8 cellular contexts compared by ENCODE assay signal in genomic region chr16:13919330-13919682, GRCh38. TPM values are rescaled to one million over a fixed set of nuclear protein-coding genes. Genes with fewer than 3 reads are reported as not detected.
DNase-seq lines count a peak whose midpoint lies in the region; ATAC-seq and TF ChIP-seq lines count a peak whose summit lies in the region.

No MANE protein-coding gene starts in this region.

- peak overlapping the region; percentile 96 to 99 for H3K4me3 Mint-ChIP-seq in activated T-cell treated with anti-CD3 and anti-CD28 coated beads, Interleukin-2, amount 50 U/mL, for 72 hours
- H3K4me3 Mint-ChIP-seq in activated naive CD8-positive, alpha-beta T cell, result peak overlapping the region; percentile 95

- peak; percentile 48 for TF ChIP-seq CTCF in retinal pigment epithelial cell (conservative IDR thresholded peaks at IDR 0.05; ENCODE audit: low read depth, low read length)

- peak overlapping the region; percentile 86 for H3K27ac Mint-ChIP-seq in activated T-cell treated with anti-CD3 and anti-CD28 coated beads, Interleukin-2, amount 50 U/mL, for 72 hours
- H3K27ac Mint-ChIP-seq in activated naive CD8-positive, alpha-beta T cell, result peak overlapping the region; percentile 82

- H3K4me1 Mint-ChIP-seq in activated T-cell treated with anti-CD3 and anti-CD28 coated beads, Interleukin-2, amount 50 U/mL, for 72 hours (ENCODE audit: low read depth), result peaks cover 26% of the 10 kb centered on the region
- H3K4me1 Mint-ChIP-seq in activated naive CD8-positive, alpha-beta T cell (ENCODE audit: low read depth), result peaks cover 24% of the 10 kb centered on the region

- peaks cover 6% of the 10 kb centered on the region for H3K27me3 Mint-ChIP-seq in activated T-cell treated with anti-CD3 and anti-CD28 coated beads, Interleukin-2, amount 50 U/mL, for 72 hours (ENCODE audit: low read depth)
- H3K27me3 Mint-ChIP-seq in activated naive CD8-positive, alpha-beta T cell, result peaks cover 1% of the 10 kb centered on the region

- H3K9me3 Mint-ChIP-seq in activated T-cell treated with anti-CD3 and anti-CD28 coated beads, Interleukin-2, amount 50 U/mL, for 72 hours, result no peaks in the 10 kb centered on the region
- H3K9me3 Mint-ChIP-seq in activated naive CD8-positive, alpha-beta T cell (ENCODE audit: low read depth), result no peaks in the 10 kb centered on the region

- peak overlapping the region; percentile 30 for H3K4me3 ChIP-seq in retinal pigment epithelial cell (ENCODE audit: low read length)

- peaks cover 2 to 4% of the 10 kb centered on the region in 2 donors for H3K36me3 Mint-ChIP-seq in activated T-cell treated with anti-CD3 and anti-CD28 coated beads, Interleukin-2, amount 50 U/mL, for 72 hours (ENCODE audit: insufficient read depth in 2 of 2)
- peaks cover 2% of the 10 kb centered on the region for H3K36me3 Mint-ChIP-seq in activated naive CD8-positive, alpha-beta T cell

- peak in 1 of 2 donors; percentile 12 for ATAC-seq in activated T-cell treated with anti-CD3 and anti-CD28 coated beads, Interleukin-2, amount 50 U/mL, for 72 hours (replicated peaks in 1 of 2)
- ATAC-seq in left cardiac atrium, result peak; percentile 27 to 41

- in situ Hi-C loops in G401 (cut with HindIII; ENCODE audit: low sequenced_read_pairs), result no loop called here

- intact Hi-C loops in left cardiac atrium (cut with DNase I), result loop anchor here in 1 of 2 donors (5.0 kb wide), 1 partner anchor 52 kb away; no protein-coding TSS in a partner anchor

- peak; percentile 10 to 12 for DNase-seq in activated T-cell treated with anti-CD3 and anti-CD28 coated beads, Interleukin-2, amount 50 U/mL, for 72 hours
- DNase-seq in activated T-cell treated with anti-CD3 and anti-CD28 coated beads for 4 hours (no peak), NCI-H345 (lab: John Stamatoyannopoulos, UW) (peak; percentile 52), left cardiac atrium (peak; percentile 28), retinal pigment epithelial cell (ENCODE audit: low read depth) (peak; percentile 12), G401 (ENCODE audit: low spot score) (no peak), putamen (ENCODE audit: low spot score) (no peak)

RNA-seq across cellular contexts. Expression of gene ERCC4, which starts 0.6 kb away (rescaled TPM):
- 10 to 100 TPM; 15.4 to 17.4 TPM for total RNA-seq in activated T-cell treated with anti-CD3 and anti-CD28 coated beads, Interleukin-2, amount 50 U/mL, for 72 hours
- 10 to 100 TPM in 1 of 2 donors, 1 to 10 TPM in 1; 6.8 to 10.1 TPM for total RNA-seq in left cardiac atrium
- 5.3 and 6.2 TPM in 2 replicates for total RNA-seq in G401 (2014; rRNA removed; shearing (Covaris generic))

Comparison
In these comparisons a context has a peak if more than half of its experiments do, and no peak if none do; other contexts are left out.
1. DNase-seq: peak in activated T-cell treated with anti-CD3 and anti-CD28 coated beads, Interleukin-2, amount 50 U/mL, for 72 hours (2 of 2), NCI-H345 (single experiment), left cardiac atrium (single experiment) and retinal pigment epithelial cell (single experiment); none in activated T-cell treated with anti-CD3 and anti-CD28 coated beads for 4 hours (single experiment), G401 (single experiment) and putamen (single experiment).